ENCODE assay signal across 26 cellular contexts in genomic region chr3:15743587-15744009, GRCh38. TPM values are rescaled to one million over a fixed set of nuclear protein-coding genes. Genes with fewer than 3 reads are reported as not detected.
DNase-seq lines count a peak whose midpoint lies in the region; ATAC-seq and TF ChIP-seq lines count a peak whose summit lies in the region.
"Had no signal": no experiment of that assay in that cellular context is flagged by ENCODE, and none has a peak within 500 bp of the region (broad histone marks: within the 10 kb centered on the region; RNA-seq: fewer than 3 reads in every experiment).

No MANE protein-coding gene starts in this region.

- H3K27ac ChIP-seq in sigmoid colon (peak overlapping the region in 3 of 4 donors; percentile 0 to 23 (median 6)), left ventricle myocardium inferior (replicated peaks) (no peak overlapping the region)
- H3K27ac ChIP-seq: cardiac muscle cell, pancreas, tibial nerve had no signal

- H3K27me3 ChIP-seq in Caco-2 (replicated peaks; ENCODE audit: control insufficient read depth, insufficient read depth, low read length) = no peaks in the 10 kb centered on the region
- no peaks in the 10 kb centered on the region for H3K27me3 ChIP-seq in sigmoid colon
- H3K27me3 ChIP-seq in left ventricle myocardium inferior (ENCODE audit: low read depth) = no peaks in the 10 kb centered on the region
- H3K27me3 ChIP-seq: cardiac muscle cell, pancreas, tibial nerve had no signal

- intact Hi-C loops in Caco-2 (cut with micrococcal nuclease; ENCODE audit: unreplicated experiment) = no loop called here
- intact Hi-C loops in sigmoid colon (cut with DNase I) = no loop called here
- intact Hi-C loops in left ventricle myocardium inferior (cut with micrococcal nuclease) = no loop called here

- H3K4me3 Mint-ChIP-seq in Caco-2 (ENCODE audit: unreplicated experiment) (no peak overlapping the region), endothelial cell (ENCODE audit: unreplicated experiment) (peak overlapping the region; percentile 85)
- H3K4me3 Mint-ChIP-seq: CD4-positive, CD25-positive, alpha-beta regulatory T cell; dendritic cell treated with granulocyte-macrophage colony-stimulating factor and Interleukin-4, amounts not matched to agents 40 ng/mL and 50 ng/mL, for 4 days; natural killer cell; stimulated activated naive CD8-positive, alpha-beta T cell treated with anti-CD3 and anti-CD28 coated beads, Interleukin-15, Interleukin-2, amounts not matched to agents 100 ng/mL and 50 ng/mL, for 24 hours had no signal

- H3K4me3 ChIP-seq in Caco-2 (ENCODE audit: low read depth, low read length) = no peak overlapping the region
- H3K4me3 ChIP-seq in sigmoid colon = no peak overlapping the region
- no peak overlapping the region for H3K4me3 ChIP-seq in left ventricle myocardium inferior
- H3K4me3 ChIP-seq: cardiac muscle cell, pancreas, tibial nerve had no signal

- TF ChIP-seq EP300 in sigmoid colon (IDR thresholded peaks at IDR 0.05) = no peak

- H3K27ac Mint-ChIP-seq in Caco-2 (ENCODE audit: unreplicated experiment) = peak overlapping the region; percentile 2
- H3K27ac Mint-ChIP-seq in endothelial cell (ENCODE audit: unreplicated experiment) = no peak overlapping the region
- H3K27ac Mint-ChIP-seq: CD4-positive, CD25-positive, alpha-beta regulatory T cell; dendritic cell treated with granulocyte-macrophage colony-stimulating factor and Interleukin-4, amounts not matched to agents 40 ng/mL and 50 ng/mL, for 4 days; stimulated activated naive CD8-positive, alpha-beta T cell treated with anti-CD3 and anti-CD28 coated beads, Interleukin-15, Interleukin-2, amounts not matched to agents 100 ng/mL and 50 ng/mL, for 24 hours had no signal

- H3K27me3 Mint-ChIP-seq in Caco-2 (ENCODE audit: insufficient read depth, unreplicated experiment) (no peaks in the 10 kb centered on the region), endothelial cell (ENCODE audit: unreplicated experiment) (peaks cover 3% of the 10 kb centered on the region)
- H3K27me3 Mint-ChIP-seq: CD4-positive, CD25-positive, alpha-beta regulatory T cell; dendritic cell treated with granulocyte-macrophage colony-stimulating factor and Interleukin-4, amounts not matched to agents 40 ng/mL and 50 ng/mL, for 4 days; stimulated activated naive CD8-positive, alpha-beta T cell treated with anti-CD3 and anti-CD28 coated beads, Interleukin-15, Interleukin-2, amounts not matched to agents 100 ng/mL and 50 ng/mL, for 24 hours had no signal

- TF ChIP-seq CTCF in Caco-2 (IDR thresholded peaks at IDR 0.05; ENCODE audit: insufficient read depth in 1 of 2, low read depth in 1 of 2, low read length in 1 of 2, severe bottlenecking in 1 of 2, unreplicated experiment in 1 of 2) (no peak), endothelial cell (IDR thresholded peaks at IDR 0.05; ENCODE audit: unreplicated experiment) (no peak), sigmoid colon (IDR thresholded peaks at IDR 0.05) (no peak), left ventricle myocardium inferior (IDR thresholded peaks at IDR 0.05; ENCODE audit: borderline replicate concordance) (no peak)

- POLR2A ChIA-PET in Caco-2 (lab: Charles Lee) = no interaction called here

- ATAC-seq in GM19035 (IDR thresholded peaks at IDR 0.05; ENCODE audit: unreplicated experiment) = no peak
- ATAC-seq: activated naive CD4-positive, alpha-beta T cell treated with anti-CD3 and anti-CD28 coated beads, Interleukin-2, amount 50 U/mL, for 72 hours; left cardiac atrium; natural killer cell; pancreas; right cardiac atrium had no signal

- peaks cover 9% of the 10 kb centered on the region for H3K9me3 ChIP-seq in Caco-2
- H3K9me3 ChIP-seq in sigmoid colon = peaks cover 0 to 4% (median 1%) of the 10 kb centered on the region in 4 donors
- peaks cover 19% of the 10 kb centered on the region for H3K9me3 ChIP-seq in left ventricle myocardium inferior (replicated peaks)
- H3K9me3 ChIP-seq: pancreas had no signal

- DNase-seq in Caco-2 (no peak), NAMALWA (ENCODE audit: low spot score) (peak; percentile 3), endothelial cell (ENCODE audit: low spot score) (no peak), sigmoid colon (no peak), left ventricle myocardium inferior (no peak), NCI-H82 (lab: John Stamatoyannopoulos, UW) (no peak)
- no peak for DNase-seq in activated CD4-positive, CD25-positive, alpha-beta regulatory T cell (lab: John Stamatoyannopoulos, UW)
- DNase-seq: activated T-cell treated with anti-CD3 and anti-CD28 coated beads, Interleukin-2, amount 50 U/mL, for 48 hours; aorta; CD4-positive, CD25-positive, alpha-beta regulatory T cell; KBM-7; left cardiac atrium; midbrain; natural killer cell; NCI-H2171; NK-92 treated with Interleukin-12 subunit alpha and Interleukin-12 subunit beta, amount 100 ng/mL, for 24 hours; pancreas; right cardiac atrium; SIG-M5; T-helper 1 cell had no signal

- CTCF ChIA-PET in Caco-2 (lab: Charles Lee) = interaction anchor here (0.7 kb wide), 1 partner anchor 20 kb away, joined by 3 read pairs; no protein-coding TSS in a partner anchor

- no peaks in the 10 kb centered on the region for H3K4me1 ChIP-seq in Caco-2
- H3K4me1 ChIP-seq in sigmoid colon = peaks cover 0 to 7% (median 4%) of the 10 kb centered on the region in 4 donors
- H3K4me1 ChIP-seq in left ventricle myocardium inferior = no peaks in the 10 kb centered on the region
- H3K4me1 ChIP-seq: pancreas, tibial nerve had no signal

- WGBS in sigmoid colon, 2 donors = 88 to 96% methylated on average over 3 of the region's 3 CpGs

- BruUV-seq in Caco-2 (replicated peaks; lab: Mats Ljungman, UMichigan) = no TSS peak

- H3K36me3 ChIP-seq in Caco-2 (ENCODE audit: control insufficient read depth, insufficient read depth, low read length) (no peaks in the 10 kb centered on the region; the same call in 1 of the 2 replicates), sigmoid colon (no peaks in the 10 kb centered on the region), left ventricle myocardium inferior (peaks cover 23% of the 10 kb centered on the region)
- H3K36me3 ChIP-seq: cardiac muscle cell, pancreas had no signal

- H3K36me3 Mint-ChIP-seq in Caco-2 (ENCODE audit: insufficient read depth, unreplicated experiment) = peaks cover 29% of the 10 kb centered on the region
- H3K36me3 Mint-ChIP-seq in endothelial cell (ENCODE audit: low read depth, unreplicated experiment) = peaks cover 38% of the 10 kb centered on the region

- peaks cover 10% of the 10 kb centered on the region for H3K9me3 Mint-ChIP-seq in Caco-2 (ENCODE audit: unreplicated experiment)
- peaks cover 14% of the 10 kb centered on the region for H3K9me3 Mint-ChIP-seq in endothelial cell (ENCODE audit: unreplicated experiment)
- H3K9me3 Mint-ChIP-seq: natural killer cell had no signal

- TF ChIP-seq POLR2A in sigmoid colon (IDR thresholded peaks at IDR 0.05) = no peak

- H3K4me1 Mint-ChIP-seq in Caco-2 (ENCODE audit: low read depth, unreplicated experiment) (no peaks in the 10 kb centered on the region), endothelial cell (ENCODE audit: unreplicated experiment) (no peaks in the 10 kb centered on the region)

RNA-seq across cellular contexts. Expression of gene ANKRD28, which starts 54.2 kb away (rescaled TPM):
- total RNA-seq in Caco-2 (2022) (30.7 and 37.2 TPM in 2 replicates), endothelial cell (ENCODE audit: unreplicated experiment) (22.6 TPM), sigmoid colon (10 to 100 TPM; 41.5 to 64.5 (median 49.1) TPM), left ventricle myocardium inferior (21.6 TPM)
- 10 to 100 TPM; 13.4 to 15.6 (median 14.8) TPM for polyA plus RNA-seq in sigmoid colon
